ENCODE assay signal across 8 cellular contexts in the genomic region with DNA sequence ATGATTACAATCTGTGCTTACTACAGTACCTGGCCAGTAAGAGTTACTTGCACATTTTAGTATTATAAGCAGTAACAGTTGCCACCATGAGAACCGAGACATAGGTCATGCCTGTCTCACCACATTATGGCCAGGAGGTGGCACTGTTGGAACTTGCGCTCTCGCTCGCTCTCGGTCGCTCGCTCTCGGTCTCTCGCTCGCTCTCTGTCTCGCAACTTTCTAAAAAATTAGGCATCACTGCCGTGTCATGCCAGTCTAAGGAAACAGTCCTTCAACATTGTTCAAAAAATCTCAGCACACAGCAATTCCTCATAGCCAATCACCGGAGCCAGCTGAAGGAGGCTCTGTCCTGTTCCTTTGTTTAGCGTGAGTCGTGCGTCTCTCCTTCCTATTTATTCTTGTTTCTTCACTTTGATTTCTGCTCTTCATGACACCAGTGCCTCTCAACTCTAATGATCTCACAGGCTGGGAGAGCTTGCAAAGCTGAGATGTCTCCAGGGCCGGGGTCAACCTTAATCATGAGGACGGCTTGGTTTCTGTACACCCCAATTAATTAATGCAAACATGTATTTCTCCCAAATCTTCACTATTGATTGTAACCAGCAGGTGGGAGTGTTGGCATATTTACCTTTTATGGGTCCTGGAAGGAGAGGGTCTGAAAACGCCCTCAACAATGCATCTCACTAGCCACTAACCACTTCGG.
DNase-seq lines count a peak whose midpoint lies in the region; ATAC-seq and FAIRE-seq lines count a peak whose summit lies in the region.

No MANE protein-coding gene starts in this region.

- ATAC-seq in GM19023 (IDR thresholded peaks at IDR 0.05; ENCODE audit: unreplicated experiment): peak; percentile 88
- ATAC-seq in HG03196 (IDR thresholded peaks at IDR 0.05; ENCODE audit: unreplicated experiment): peak; percentile 89

- DNase-seq in Ammon's horn (ENCODE audit: low spot score): peak; percentile 94
- peak; percentile 82 for DNase-seq in NCI-H345 (lab: John Stamatoyannopoulos, UW)
- peak; percentile 42 for DNase-seq in activated CD4-positive, alpha-beta T cell treated with anti-CD3 and anti-CD28 coated beads for 1 hour
- DNase-seq in kidney glomerular epithelial cell (lab: John Stamatoyannopoulos, UW): peak; percentile 89
- peak; percentile 77 for DNase-seq in stimulated activated CD4-positive, alpha-beta T cell treated with anti-CD3 and anti-CD28 coated beads, Interleukin-15, amount 100 ng/mL, for 24 hours

- peak; percentile 14 for FAIRE-seq in colon (lab: Jason Lieb, UNC)

Comparison
In these comparisons a context has a peak if more than half of its experiments do, and no peak if none do; other contexts are left out.
1. Peak in every context shown above with its lines: DNase-seq and ATAC-seq.
2. DNase-seq: peak in every context shown above with its lines; median percentile 94 in Ammon's horn; 89 in kidney glomerular epithelial cell; 82 in NCI-H345; 77 in stimulated activated CD4-positive, alpha-beta T cell treated with anti-CD3 and anti-CD28 coated beads, Interleukin-15, amount 100 ng/mL, for 24 hours; 42 in activated CD4-positive, alpha-beta T cell treated with anti-CD3 and anti-CD28 coated beads for 1 hour.